Comparison of ENCODE assay signal across 8 cellular contexts in genomic region chr14:60980811-60981625, GRCh38. TPM values are rescaled to one million over a fixed set of nuclear protein-coding genes. Genes with fewer than 3 reads are reported as not detected.
A peak's percentile ranks its signal among the peaks of the same experiment; 100 is the strongest.
DNase-seq lines count a peak whose midpoint lies in the region; ATAC-seq lines count a peak whose summit lies in the region.

Gene SLC38A6, plus strand, starts transcription at chr14:60981245. Its CDS starts 33 bp downstream, at chr14:60981278.
Gene TRMT5, minus strand, starts transcription at chr14:60981079. Its CDS starts 106 bp downstream, at chr14:60980973.

- CTCF ChIA-PET in naive thymus-derived CD4-positive, alpha-beta T cell (lab: Charles Lee), result no interaction called here

- peaks cover 11 to 14% of the 10 kb centered on the region in 2 donors for H3K4me1 ChIP-seq in naive thymus-derived CD4-positive, alpha-beta T cell (ENCODE audit: control insufficient read depth in 2 of 2, insufficient read depth in 2 of 2, low read length in 2 of 2)

- peaks cover 12 to 39% (median 26%) of the 10 kb centered on the region in 7 donors for H3K4me1 Mint-ChIP-seq in naive thymus-derived CD4-positive, alpha-beta T cell
- H3K4me1 Mint-ChIP-seq in stimulated activated memory B cell treated with anti-CD40 and anti-IgM and Interleukin-4, amounts not matched to agents 10 μg/mL and 1 μg/mL and 100 μg/mL, for 72 hours, result peaks cover 16% of the 10 kb centered on the region

- peaks cover 5 to 18% (median 11%) of the 10 kb centered on the region in 5 donors for H3K36me3 Mint-ChIP-seq in naive thymus-derived CD4-positive, alpha-beta T cell
- peaks cover 27% of the 10 kb centered on the region for H3K36me3 Mint-ChIP-seq in stimulated activated memory B cell treated with anti-CD40 and anti-IgM and Interleukin-4, amounts not matched to agents 10 μg/mL and 1 μg/mL and 100 μg/mL, for 72 hours

- H3K36me3 ChIP-seq in naive thymus-derived CD4-positive, alpha-beta T cell (ENCODE audit: control insufficient read depth in 2 of 3, insufficient read depth in 3 of 3, low read length in 3 of 3), result peaks cover 0 to 12% (median 4%) of the 10 kb centered on the region in 3 experiments

- DNase-seq in EL, result peak; percentile 95
- DNase-seq in GOT3 (lab: John Stamatoyannopoulos, UW), result peak; percentile 54
- peak; percentile 96 for DNase-seq in LHCN-M2 (ENCODE audit: low read depth)
- peak; percentile 95 for DNase-seq in RKO (ENCODE audit: low spot score)
- DNase-seq in activated T-helper 1 cell treated with anti-CD3 and anti-CD28 coated beads, Interleukin-2, amount 50 U/mL, for 16 hours (ENCODE audit: low read depth in 1 of 2, low spot score in 1 of 2), result peak; percentile 82 to 83
- peak; percentile 97 for DNase-seq in fibroblast of peridontal ligament (ENCODE audit: extremely low read depth)
- peak; percentile 84 to 95 (median 93) for DNase-seq in naive thymus-derived CD4-positive, alpha-beta T cell

- peak; percentile 91 for ATAC-seq in naive thymus-derived CD4-positive, alpha-beta T cell
- peak; percentile 93 for ATAC-seq in stimulated activated memory B cell treated with anti-CD40 and anti-IgM and Interleukin-4, amounts not matched to agents 10 μg/mL and 1 μg/mL and 100 μg/mL, for 72 hours

- H3K4me3 Mint-ChIP-seq in naive thymus-derived CD4-positive, alpha-beta T cell, result no peak within 1 kb of the TSS
- H3K4me3 Mint-ChIP-seq in stimulated activated memory B cell treated with anti-CD40 and anti-IgM and Interleukin-4, amounts not matched to agents 10 μg/mL and 1 μg/mL and 100 μg/mL, for 72 hours, result no peak within 1 kb of the TSS

- H3K9me3 ChIP-seq in naive thymus-derived CD4-positive, alpha-beta T cell (ENCODE audit: control insufficient read depth in 2 of 3, low read length in 3 of 3), result no peaks in the 10 kb centered on the region

- peak within 1 kb of the TSS; percentile 94 for H3K4me3 ChIP-seq in naive thymus-derived CD4-positive, alpha-beta T cell (ENCODE audit: low read length)

- intact Hi-C loops in naive thymus-derived CD4-positive, alpha-beta T cell (cut with micrococcal nuclease), result loop anchor here (1.0 to 10.0 kb wide), 15 partner anchors 44 to 1793 kb away; partner anchors contain the start of genes DAAM1 (in 2 of the 2), MNAT1 (in 2 of the 2), PCNX4 (in 2 of the 2) and PPM1A (in 2 of the 2)

- peak within 1 kb of the TSS; percentile 88 for H3K27ac ChIP-seq in naive thymus-derived CD4-positive, alpha-beta T cell (ENCODE audit: low read depth, low read length)

- no peaks in the 10 kb centered on the region for H3K27me3 Mint-ChIP-seq in naive thymus-derived CD4-positive, alpha-beta T cell
- no peaks in the 10 kb centered on the region for H3K27me3 Mint-ChIP-seq in stimulated activated memory B cell treated with anti-CD40 and anti-IgM and Interleukin-4, amounts not matched to agents 10 μg/mL and 1 μg/mL and 100 μg/mL, for 72 hours

- H3K9me3 Mint-ChIP-seq in naive thymus-derived CD4-positive, alpha-beta T cell, result no peaks in the 10 kb centered on the region
- no peaks in the 10 kb centered on the region for H3K9me3 Mint-ChIP-seq in stimulated activated memory B cell treated with anti-CD40 and anti-IgM and Interleukin-4, amounts not matched to agents 10 μg/mL and 1 μg/mL and 100 μg/mL, for 72 hours

- no peak within 1 kb of the TSS for H3K27ac Mint-ChIP-seq in naive thymus-derived CD4-positive, alpha-beta T cell
- no peak within 1 kb of the TSS for H3K27ac Mint-ChIP-seq in stimulated activated memory B cell treated with anti-CD40 and anti-IgM and Interleukin-4, amounts not matched to agents 10 μg/mL and 1 μg/mL and 100 μg/mL, for 72 hours

- no peaks in the 10 kb centered on the region for H3K27me3 ChIP-seq in naive thymus-derived CD4-positive, alpha-beta T cell (ENCODE audit: control insufficient read depth in 2 of 2, insufficient read depth in 2 of 2, low read length in 2 of 2)

- POLR2A ChIA-PET in naive thymus-derived CD4-positive, alpha-beta T cell (lab: Charles Lee), result interaction anchor here (0.8 to 2.2 kb wide), 4 partner anchors 299 to 781 kb away, joined by 3 to 10 read pairs (median 4); partner anchors contain the start of genes PPM1A and SNAPC1

RNA-seq across cellular contexts. Expression of gene SLC38A6, which starts in this region (rescaled TPM):
- total RNA-seq in LHCN-M2 (2014; rRNA removed), result 40.3 and 52.4 TPM in 2 replicates
- polyA plus RNA-seq in LHCN-M2 (2012), result 22.7 TPM
- 10 to 100 TPM in 4 of 5 experiments, 1 to 10 TPM in 1; 8.9 to 21.9 (median 15.8) TPM for total RNA-seq in naive thymus-derived CD4-positive, alpha-beta T cell
- 1 to 10 TPM; 5.8 to 6.3 TPM for polyA plus RNA-seq in naive thymus-derived CD4-positive, alpha-beta T cell

RNA-seq across cellular contexts. Expression of gene TRMT5, which starts in this region (rescaled TPM):
- total RNA-seq in LHCN-M2 (2014; rRNA removed), result 16.2 and 22.0 TPM in 2 replicates
- polyA plus RNA-seq in LHCN-M2 (2012), result 5.6 TPM
- 10 to 100 TPM in 1 of 5 experiments, 1 to 10 TPM in 4; 1.9 to 10.6 (median 6.5) TPM for total RNA-seq in naive thymus-derived CD4-positive, alpha-beta T cell
- polyA plus RNA-seq in naive thymus-derived CD4-positive, alpha-beta T cell, result 1 to 10 TPM; 4.6 to 4.7 TPM

Comparison
In these comparisons a context has a peak if more than half of its experiments do, and no peak if none do; other contexts are left out.
1. Peak in every context shown above with its lines: DNase-seq, ATAC-seq, H3K4me3 ChIP-seq and H3K27ac ChIP-seq.